ENCODE assay signal across 9 cellular contexts in the genomic region with DNA sequence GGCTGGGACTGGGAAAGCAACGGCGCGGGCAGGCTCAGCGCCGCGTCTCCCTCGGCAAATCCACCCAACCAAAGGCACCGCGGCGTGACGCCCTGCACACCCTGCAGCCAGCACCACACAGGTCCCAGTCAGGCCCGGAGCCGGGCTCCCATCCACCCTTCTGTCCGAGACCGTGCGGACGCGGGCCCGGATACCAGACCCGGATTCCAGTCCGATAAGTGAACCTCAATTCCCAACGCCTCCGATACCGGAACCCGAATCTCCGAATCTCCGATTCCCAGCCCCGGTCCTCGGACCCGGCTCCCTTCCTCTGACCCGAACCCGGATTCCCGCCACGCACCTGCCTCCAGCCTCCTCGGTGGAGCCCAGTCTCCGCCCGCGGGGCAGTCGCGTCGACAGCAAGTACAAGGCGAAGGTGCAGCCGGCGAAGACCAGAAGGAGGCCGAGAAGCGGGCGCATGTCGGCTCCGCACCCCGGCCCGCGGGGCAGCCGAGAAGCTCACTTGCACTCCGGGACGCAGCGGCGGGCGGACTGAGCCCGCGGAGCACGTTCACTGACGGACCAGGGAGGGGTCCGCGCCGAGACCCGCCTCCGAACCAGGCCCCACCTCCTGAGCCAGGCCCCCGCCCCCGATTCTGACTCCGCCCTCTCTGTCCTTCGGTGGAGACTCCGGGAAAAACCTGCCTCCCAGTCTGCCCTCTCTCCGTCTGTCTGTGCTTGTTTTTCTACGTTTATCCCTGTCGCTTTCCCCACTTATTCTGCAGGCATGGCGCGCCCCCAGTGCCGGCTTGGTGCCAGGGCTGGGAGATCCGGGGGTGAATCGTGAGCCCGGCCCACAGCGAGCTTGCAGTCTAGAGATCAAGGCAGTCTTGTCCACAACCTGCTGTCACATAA. TPM values are rescaled to one million over a fixed set of nuclear protein-coding genes. Genes with fewer than 3 reads are reported as not detected.
DNase-seq lines count a peak whose midpoint lies in the region; ATAC-seq, FAIRE-seq and TF ChIP-seq lines count a peak whose summit lies in the region.
"Had no signal": no experiment of that assay in that cellular context is flagged by ENCODE, and none has a peak within 500 bp of the region (broad histone marks: within the 10 kb centered on the region; RNA-seq: fewer than 3 reads in every experiment).

A gene (minus strand): TSS at position 533 of the 894 bp plus-strand sequence. CDS start 74 bp downstream, at position 459.

- H3K9ac ChIP-seq in keratinocyte (ENCODE audit: control insufficient read depth, extremely low read depth, insufficient read depth, low read length): peak within 1 kb of the TSS; percentile 92

- TF ChIP-seq CTCF in keratinocyte (optimal IDR thresholded peaks at IDR 0.05 in 1 of 3, IDR thresholded peaks at IDR 0.05 in 1 of 3, conservative IDR thresholded peaks at IDR 0.05 in 1 of 3; ENCODE audit: extremely low read depth in 1 of 3, insufficient read depth in 2 of 3, low read length in 3 of 3): peak in 1 of 3 experiments; percentile 24

- DNase-seq in AML-193 (lab: John Stamatoyannopoulos, UW): peak; percentile 80 to 91
- peak; percentile 62 to 95 for DNase-seq in NCI-H446 (lab: John Stamatoyannopoulos, UW)
- DNase-seq in activated CD4-positive, CD25-positive, alpha-beta regulatory T cell treated with anti-CD3 and anti-CD28 coated beads, Interleukin-2, amount 50 U/mL, for 72 hours: peak; percentile 89
- DNase-seq in cerebellar nuclear complex (lab: John Stamatoyannopoulos, UW): peak; percentile 30 to 71
- peak; percentile 46 for DNase-seq in keratinocyte (ENCODE audit: low read depth, low spot score)
- peak; percentile 87 to 94 (median 89) for DNase-seq in stimulated activated CD4-positive, alpha-beta T cell treated with anti-CD3 and anti-CD28 coated beads, Interleukin-12 subunit alpha, Interleukin-12 subunit beta, amount 100 ng/mL, for 48 hours (ENCODE audit: low read depth in 2 of 3, low spot score in 1 of 3)

- peak within 1 kb of the TSS; percentile 94 for H2AFZ ChIP-seq in keratinocyte (ENCODE audit: control insufficient read depth, low read length)

- H3K9me1 ChIP-seq in keratinocyte (ENCODE audit: control insufficient read depth, extremely low read depth, insufficient read depth, low read length): no peaks in the 10 kb centered on the region

- ATAC-seq in GM19043 (IDR thresholded peaks at IDR 0.05; ENCODE audit: low read depth, unreplicated experiment) (peak; percentile 97), HG03354 (IDR thresholded peaks at IDR 0.05; ENCODE audit: poor library complexity, severe bottlenecking, unreplicated experiment) (peak; percentile 97)

- peak within 1 kb of the TSS; percentile 86 to 98 (median 93) for H3K4me3 ChIP-seq in keratinocyte (ENCODE audit: control insufficient read depth in 2 of 3, extremely low read depth in 1 of 3, insufficient read depth in 2 of 3, low read depth in 1 of 3, low read length in 3 of 3)

- peak within 1 kb of the TSS; percentile 85 for H3K27ac ChIP-seq in keratinocyte (ENCODE audit: control insufficient read depth, insufficient read depth, low read length)

- H3K79me2 ChIP-seq in keratinocyte (ENCODE audit: control insufficient read depth, insufficient read depth, low read length): peaks cover 14% of the 10 kb centered on the region

- H3K9me3 ChIP-seq in keratinocyte (ENCODE audit: control insufficient read depth, low read depth, low read length): no peaks in the 10 kb centered on the region

- no peak for FAIRE-seq in keratinocyte (lab: Jason Lieb, UNC)
- FAIRE-seq: endometrium had no signal

- peaks cover 15 to 23% of the 10 kb centered on the region in 2 experiments for H3K36me3 ChIP-seq in keratinocyte (ENCODE audit: control insufficient read depth in 2 of 2, extremely low read depth in 1 of 2, insufficient read depth in 2 of 2, low read length in 2 of 2)

- dilution Hi-C loops in keratinocyte (cut with MboI; ENCODE audit: extremely low pct_ligation_motif_present, low sequenced_read_pairs): no loop called here

- peaks cover 4% of the 10 kb centered on the region for H3K4me1 ChIP-seq in keratinocyte (ENCODE audit: control insufficient read depth, extremely low read depth, insufficient read depth, low read length)

- H3K4me2 ChIP-seq in keratinocyte (ENCODE audit: control insufficient read depth, extremely low read depth, insufficient read depth, low read depth, low read length): peak within 1 kb of the TSS; percentile 87

- H4K20me1 ChIP-seq in keratinocyte (ENCODE audit: control insufficient read depth, extremely low read depth, insufficient read depth, low read length): no peaks in the 10 kb centered on the region

- H3K27me3 ChIP-seq in keratinocyte (ENCODE audit: control insufficient read depth, extremely low read depth, insufficient read depth, low read length): no peaks in the 10 kb centered on the region

RNA-seq across cellular contexts. Expression of the gene that starts here (rescaled TPM):
- 30.8 to 36.8 TPM (median 31.9 TPM) in 3 replicates for polyA plus RNA-seq in keratinocyte
- 8.6 TPM for polyA plus RNA-seq in keratinocyte (2011; ENCODE audit: low read depth)
- polyA plus RNA-seq in keratinocyte (2011; cell fraction: cytosol; rRNA removed): 18.8 and 30.8 TPM in 2 replicates
- polyA plus RNA-seq in keratinocyte (2011; cell fraction: nucleus; rRNA removed): 55.1 and 60.5 TPM in 2 replicates
- 18.6 and 26.5 TPM in 2 replicates for polyA plus RNA-seq in keratinocyte (2012; ENCODE audit: low replicate concordance)
- 14.0 to 32.1 TPM (median 31.0 TPM) in 3 replicates for polyA minus RNA-seq in keratinocyte
- polyA minus RNA-seq in keratinocyte (2011; cell fraction: cytosol; rRNA and poly(A)+ RNA removed): 30.1 TPM
- polyA minus RNA-seq in keratinocyte (2011; cell fraction: nucleus; rRNA and poly(A)+ RNA removed): 25.1 and 45.0 TPM in 2 replicates

Comparison
In these comparisons a context has a peak if more than half of its experiments do, and no peak if none do; other contexts are left out.
1. Peak in every context shown above with its lines: DNase-seq, ATAC-seq, H3K4me3 ChIP-seq and H3K27ac ChIP-seq.